In the genomic region with DNA sequence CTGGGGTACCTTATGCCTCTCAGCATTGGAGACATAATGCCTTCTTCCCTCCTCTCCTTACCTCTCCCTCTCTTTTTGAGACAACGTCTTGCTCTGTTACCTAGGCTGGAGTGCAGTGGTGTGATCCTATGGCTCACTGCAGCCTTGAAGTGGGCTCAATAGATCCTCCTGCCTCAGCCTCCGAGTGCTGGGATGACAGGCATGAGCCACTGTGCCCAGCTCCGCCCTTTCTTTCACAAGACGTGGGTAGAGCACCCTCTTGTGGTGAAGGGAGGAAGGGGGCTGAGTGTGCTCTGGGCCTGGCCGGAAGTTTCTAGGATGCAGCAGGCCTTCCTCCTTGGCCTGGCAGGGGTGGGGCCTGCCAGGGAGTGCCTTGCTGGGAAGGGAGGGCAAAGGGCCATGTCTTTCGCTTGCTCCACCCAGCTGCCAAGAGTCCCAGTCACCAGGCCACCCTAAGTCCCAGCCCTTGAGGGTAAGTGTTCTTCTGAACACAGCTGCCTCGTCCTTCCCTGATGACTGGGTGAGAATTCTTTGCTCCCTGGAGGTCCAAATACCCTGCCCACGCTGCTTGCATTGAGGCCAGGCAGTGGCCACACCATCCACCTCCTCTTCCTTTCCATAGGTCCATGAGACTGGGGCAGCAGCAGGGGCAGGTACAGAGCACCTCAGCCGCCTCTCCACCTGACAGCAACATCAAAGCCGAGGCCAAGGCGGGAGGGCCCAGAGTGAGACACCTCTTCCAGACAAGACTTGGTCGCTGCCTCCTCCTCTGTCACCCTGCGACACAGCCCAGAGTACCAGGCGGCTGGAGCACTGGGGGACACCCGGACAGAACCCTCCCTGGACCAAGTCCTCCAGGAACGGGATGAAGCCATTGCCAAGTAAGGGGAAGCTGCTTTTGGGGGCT, we compare ENCODE assay signal across 8 cellular contexts. TPM values are rescaled to one million over a fixed set of nuclear protein-coding genes. Genes with fewer than 3 reads are reported as not detected.
A peak's percentile ranks its signal among the peaks of the same experiment; 100 is the strongest.
DNase-seq lines count a peak whose midpoint lies in the region; ATAC-seq and TF ChIP-seq lines count a peak whose summit lies in the region.

No MANE protein-coding gene starts in this region.

- POLR2A ChIA-PET in Caco-2 (lab: Charles Lee) = interaction anchor here (0.6 to 1.0 kb wide), 3 partner anchors 8 to 219 kb away, joined by 4 read pairs; no protein-coding TSS in a partner anchor

- H3K4me3 Mint-ChIP-seq in Caco-2 (ENCODE audit: unreplicated experiment) (no peak overlapping the region), GM23338 (no peak overlapping the region)
- no peak overlapping the region for H3K4me3 Mint-ChIP-seq in activated naive CD4-positive, alpha-beta T cell treated with anti-CD3 and anti-CD28 coated beads, Interleukin-2, amount 50 U/mL, for 24 hours

- H3K4me1 Mint-ChIP-seq in Caco-2 (ENCODE audit: low read depth, unreplicated experiment) (peaks cover 6% of the 10 kb centered on the region), GM23338 (peaks cover 9% of the 10 kb centered on the region)
- peaks cover 9% of the 10 kb centered on the region for H3K4me1 Mint-ChIP-seq in activated naive CD4-positive, alpha-beta T cell treated with anti-CD3 and anti-CD28 coated beads, Interleukin-2, amount 50 U/mL, for 24 hours

- peaks cover 13% of the 10 kb centered on the region for H4K20me1 ChIP-seq in GM23338 (replicated peaks; ENCODE audit: insufficient read depth)

- no peak overlapping the region for H2AFZ ChIP-seq in GM23338

- H3K4me3 ChIP-seq in Caco-2 (ENCODE audit: low read depth, low read length) (no peak overlapping the region), GM23338 (no peak overlapping the region), sigmoid colon (no peak overlapping the region)

- H3K27me3 Mint-ChIP-seq in Caco-2 (ENCODE audit: insufficient read depth, unreplicated experiment) (no peaks in the 10 kb centered on the region), GM23338 (ENCODE audit: insufficient read depth, low read depth, poor library complexity) (peaks cover 8% of the 10 kb centered on the region)
- H3K27me3 Mint-ChIP-seq in activated naive CD4-positive, alpha-beta T cell treated with anti-CD3 and anti-CD28 coated beads, Interleukin-2, amount 50 U/mL, for 24 hours = no peaks in the 10 kb centered on the region

- CTCF ChIA-PET in Caco-2 (lab: Charles Lee) = interaction anchor here (0.6 to 1.3 kb wide), 8 partner anchors 9 to 128 kb away, joined by 3 to 5 read pairs (median 3); a partner anchor contains a TSS

- TF ChIP-seq POLR2A in sigmoid colon (IDR thresholded peaks at IDR 0.05) = no peak

- no peaks in the 10 kb centered on the region for H3K9me2 ChIP-seq in GM23338 (ENCODE audit: insufficient read depth)

- TF ChIP-seq EP300 in sigmoid colon (IDR thresholded peaks at IDR 0.05) = no peak

- H3K27ac ChIP-seq in GM23338 (ENCODE audit: low read depth) = no peak overlapping the region
- peak overlapping the region in 2 of 4 donors; percentile 31 to 42 for H3K27ac ChIP-seq in sigmoid colon

- no peaks in the 10 kb centered on the region for H3F3A ChIP-seq in GM23338 (replicated peaks; ENCODE audit: low read depth)

- H3K9me3 Mint-ChIP-seq in Caco-2 (ENCODE audit: unreplicated experiment) = no peaks in the 10 kb centered on the region
- H3K9me3 Mint-ChIP-seq in GM23338 = no peaks in the 10 kb centered on the region
- H3K9me3 Mint-ChIP-seq in activated naive CD4-positive, alpha-beta T cell treated with anti-CD3 and anti-CD28 coated beads, Interleukin-2, amount 50 U/mL, for 24 hours = no peaks in the 10 kb centered on the region

- no peaks in the 10 kb centered on the region; the same call in 1 of the 2 replicates for H3K79me2 ChIP-seq in GM23338 (replicated peaks; ENCODE audit: insufficient read depth)

- H3K9me3 ChIP-seq in Caco-2 (no peaks in the 10 kb centered on the region), sigmoid colon (no peaks in the 10 kb centered on the region)

- peak; percentile 89 to 90 for TF ChIP-seq CTCF in Caco-2 (IDR thresholded peaks at IDR 0.05; ENCODE audit: insufficient read depth in 1 of 2, low read depth in 1 of 2, low read length in 1 of 2, severe bottlenecking in 1 of 2, unreplicated experiment in 1 of 2)
- peak; percentile 91 to 99 for TF ChIP-seq CTCF in GM23338 (conservative IDR thresholded peaks at IDR 0.05; ENCODE audit: low read depth in 2 of 2)
- peak; percentile 52 to 78 (median 60) for TF ChIP-seq CTCF in sigmoid colon (IDR thresholded peaks at IDR 0.05)

- no peak overlapping the region for H3K27ac Mint-ChIP-seq in Caco-2 (ENCODE audit: unreplicated experiment)
- peak overlapping the region; percentile 74; the same call in 1 of the 2 replicates for H3K27ac Mint-ChIP-seq in GM23338
- peak overlapping the region; percentile 89 for H3K27ac Mint-ChIP-seq in activated naive CD4-positive, alpha-beta T cell treated with anti-CD3 and anti-CD28 coated beads, Interleukin-2, amount 50 U/mL, for 24 hours

- intact Hi-C loops in Caco-2 (cut with micrococcal nuclease; ENCODE audit: unreplicated experiment) = no loop called here
- intact Hi-C loops in cardiac septum (cut with DNase I) = loop anchor here (5.0 to 10.0 kb wide), 2 partner anchors 53 to 110 kb away; a partner anchor contains a TSS
- intact Hi-C loops in sigmoid colon (cut with DNase I) = loop anchor here (10.0 kb wide), 1 partner anchor 110 kb away; a partner anchor contains a TSS

- ATAC-seq in GM23338 (peak; percentile 60), SK-N-SH treated with all-trans-retinoic acid at 6 μM for 48 hours (peak; percentile 75), HG03432 (IDR thresholded peaks at IDR 0.05; ENCODE audit: unreplicated experiment) (no peak)

- DNase-seq in Caco-2 (peak; percentile 87 to 89), GM23338 (ENCODE audit: low spot score) (peak; percentile 95), NCI-H1105 (lab: John Stamatoyannopoulos, UW) (peak; percentile 80), cardiac septum (ENCODE audit: low spot score) (peak; percentile 87), sigmoid colon (peak; percentile 86)

- H3K4me1 ChIP-seq in Caco-2 (peaks cover 17% of the 10 kb centered on the region), GM23338 (ENCODE audit: insufficient read depth) (no peaks in the 10 kb centered on the region), sigmoid colon (peaks cover 0 to 22% (median 17%) of the 10 kb centered on the region in 4 donors)

- 12 to 57% methylated on average over 16 of the region's 16 CpGs for WGBS in sigmoid colon, 2 donors

- H3K27me3 ChIP-seq in Caco-2 (replicated peaks; ENCODE audit: control insufficient read depth, insufficient read depth, low read length) = no peaks in the 10 kb centered on the region
- peaks cover 6% of the 10 kb centered on the region; the same call in 1 of the 2 replicates for H3K27me3 ChIP-seq in GM23338 (ENCODE audit: insufficient read depth)
- H3K27me3 ChIP-seq in sigmoid colon = no peaks in the 10 kb centered on the region

- H3K36me3 ChIP-seq in Caco-2 (ENCODE audit: control insufficient read depth, insufficient read depth, low read length) (peaks cover 9% of the 10 kb centered on the region), GM23338 (ENCODE audit: insufficient read depth) (0 out of 2 replicates have a peak, but pooled peaks cover 3% of the 10 kb centered on the region), sigmoid colon (peaks cover 0 to 19% (median 6%) of the 10 kb centered on the region in 4 donors)

- no TSS peak for BruUV-seq in Caco-2 (replicated peaks; lab: Mats Ljungman, UMichigan)

- peaks cover 50% of the 10 kb centered on the region for H3K36me3 Mint-ChIP-seq in Caco-2 (ENCODE audit: insufficient read depth, unreplicated experiment)
- peaks cover 8% of the 10 kb centered on the region for H3K36me3 Mint-ChIP-seq in GM23338 (ENCODE audit: low read depth)
- H3K36me3 Mint-ChIP-seq in activated naive CD4-positive, alpha-beta T cell treated with anti-CD3 and anti-CD28 coated beads, Interleukin-2, amount 50 U/mL, for 24 hours = no peaks in the 10 kb centered on the region

- no peak overlapping the region for H3K4me2 ChIP-seq in GM23338

TF ChIP-seq in SK-N-SH treated with all-trans-retinoic acid at 6 μM for 48 hours, 23 proteins besides CTCF, POLR2A, EP300 and RAD21 (continues in another document):
- no peak for TF ChIP-seq TCF4 (CRISPR knock-in tag; IDR thresholded peaks at IDR 0.05; ENCODE audit: borderline replicate concordance)
- TF ChIP-seq ZNF70 (CRISPR knock-in tag; IDR thresholded peaks at IDR 0.05) = no peak
- TF ChIP-seq GLIS3 (CRISPR knock-in tag; IDR thresholded peaks at IDR 0.05) = 0 out of 2 replicates have a peak, but pooled peaks have one; percentile 7
- TF ChIP-seq PPARA (CRISPR knock-in tag; IDR thresholded peaks at IDR 0.05; ENCODE audit: borderline replicate concordance) = no peak
- no peak for TF ChIP-seq ARNTL (CRISPR knock-in tag; IDR thresholded peaks at IDR 0.05; ENCODE audit: borderline replicate concordance, low read depth)
- TF ChIP-seq RARB (CRISPR knock-in tag; IDR thresholded peaks at IDR 0.05) = no peak

RNA-seq across cellular contexts. Expression of a gene that starts 3.7 kb away (rescaled TPM):
- total RNA-seq in Caco-2 (2022) (38.9 and 47.2 TPM in 2 replicates), cardiac septum (31.6 TPM), sigmoid colon (10 to 100 TPM in 2 of 4 donors, 1 to 10 TPM in 2; 5.4 to 13.0 (median 9.2) TPM)
- 16.3 and 24.6 TPM in 2 replicates for total RNA-seq in GM23338 (2014; rRNA removed; shearing (Covaris generic))
- polyA plus RNA-seq in GM23338 (2016; fragmentation: Nextera tagmentation; extraction: Ambion mirVana) (18.0 and 18.7 TPM in 2 replicates), sigmoid colon (10 to 100 TPM; 79.3 to 91.3 (median 81.7) TPM)

RNA-seq across cellular contexts. Expression of a gene that starts 15.4 kb away (rescaled TPM):
- 26.4 and 28.6 TPM in 2 replicates for total RNA-seq in Caco-2 (2022)
- 9.4 and 19.8 TPM in 2 replicates for total RNA-seq in GM23338 (2014; rRNA removed; shearing (Covaris generic))
- polyA plus RNA-seq in GM23338 (2016; fragmentation: Nextera tagmentation; extraction: Ambion mirVana) = 9.1 and 11.7 TPM in 2 replicates
- 3.3 TPM for total RNA-seq in cardiac septum
- 10 to 100 TPM; 16.1 to 24.6 (median 19.8) TPM for total RNA-seq in sigmoid colon
- 1 to 10 TPM; 1.8 to 5.7 (median 2.4) TPM for polyA plus RNA-seq in sigmoid colon

RNA-seq across cellular contexts. Expression of a gene that starts 35.2 kb away (rescaled TPM):
- total RNA-seq in Caco-2 (2022) (19.6 and 21.0 TPM in 2 replicates), cardiac septum (not detected), sigmoid colon (1 to 10 TPM in 1 of 4 donors, under 1 TPM in 1, not detected in 2; 0.71 to 1.1 TPM)
- 24.1 and 27.7 TPM in 2 replicates for total RNA-seq in GM23338 (2014; rRNA removed; shearing (Covaris generic))
- polyA plus RNA-seq in GM23338 (2016; fragmentation: Nextera tagmentation; extraction: Ambion mirVana) (20.1 and 21.4 TPM in 2 replicates), sigmoid colon (100 to 1,000 TPM; 174 to 705 (median 231) TPM)

RNA-seq across cellular contexts. Expression of a gene that starts 51.5 kb away (rescaled TPM):
- 138 and 144 TPM in 2 replicates for total RNA-seq in Caco-2 (2022)
- total RNA-seq in GM23338 (2014; rRNA removed; shearing (Covaris generic)) = 57.2 and 62.1 TPM in 2 replicates
- 117 and 129 TPM in 2 replicates for polyA plus RNA-seq in GM23338 (2016; fragmentation: Nextera tagmentation; extraction: Ambion mirVana)
- 59.1 TPM for total RNA-seq in cardiac septum
- 10 to 100 TPM; 36.8 to 42.4 (median 39.0) TPM for total RNA-seq in sigmoid colon
- 10 to 100 TPM; 34.2 to 86.8 (median 36.0) TPM for polyA plus RNA-seq in sigmoid colon

RNA-seq across cellular contexts. Expression of a gene that starts 51.6 kb away (rescaled TPM):
- 15.5 and 15.9 TPM in 2 replicates for total RNA-seq in Caco-2 (2022)
- total RNA-seq in GM23338 (2014; rRNA removed; shearing (Covaris generic)) = 1.3 and 2.8 TPM in 2 replicates
- 5.2 and 5.6 TPM in 2 replicates for polyA plus RNA-seq in GM23338 (2016; fragmentation: Nextera tagmentation; extraction: Ambion mirVana)
- total RNA-seq in cardiac septum = 16.4 TPM
- total RNA-seq in sigmoid colon = 1 to 10 TPM; 3.3 to 7.6 (median 5.8) TPM
- polyA plus RNA-seq in sigmoid colon = 1 to 10 TPM; 5.1 to 9.4 (median 6.6) TPM
